ENCODE assay signal across 17 cellular contexts in genomic region chr2:11388262-11389047, GRCh38. TPM values are rescaled to one million over a fixed set of nuclear protein-coding genes. Genes with fewer than 3 reads are reported as not detected.
DNase-seq lines count a peak whose midpoint lies in the region; ATAC-seq and TF ChIP-seq lines count a peak whose summit lies in the region.
"Had no signal": no experiment of that assay in that cellular context is flagged by ENCODE, and none has a peak within 500 bp of the region (broad histone marks: within the 10 kb centered on the region; RNA-seq: fewer than 3 reads in every experiment).

No MANE protein-coding gene starts in this region.

- no peaks in the 10 kb centered on the region for H3K36me3 ChIP-seq in Loucy (ENCODE audit: insufficient read depth, low read length)
- H3K36me3 ChIP-seq in esophagus muscularis mucosa = no peaks in the 10 kb centered on the region
- no peaks in the 10 kb centered on the region for H3K36me3 ChIP-seq in neural progenitor cell
- no peaks in the 10 kb centered on the region for H3K36me3 ChIP-seq in adrenal gland (replicated peaks in 1 of 2)

- TF ChIP-seq CTCF in Loucy (conservative IDR thresholded peaks at IDR 0.05; ENCODE audit: low read length) = no peak
- TF ChIP-seq CTCF in esophagus muscularis mucosa (IDR thresholded peaks at IDR 0.05) = no peak
- no peak for TF ChIP-seq CTCF in neural progenitor cell (IDR thresholded peaks at IDR 0.05)
- TF ChIP-seq CTCF in adrenal gland (IDR thresholded peaks at IDR 0.05) = no peak

- H3K27me3 ChIP-seq in Loucy (ENCODE audit: insufficient read depth, low read length, poor library complexity, severe bottlenecking) = no peaks in the 10 kb centered on the region
- no peaks in the 10 kb centered on the region for H3K27me3 ChIP-seq in esophagus muscularis mucosa
- H3K27me3 ChIP-seq in neural progenitor cell = no peaks in the 10 kb centered on the region
- no peaks in the 10 kb centered on the region for H3K27me3 ChIP-seq in adrenal gland

- no peak for TF ChIP-seq EP300 in esophagus muscularis mucosa (IDR thresholded peaks at IDR 0.05)

- no peaks in the 10 kb centered on the region for H3K9me2 ChIP-seq in Loucy (replicated peaks; ENCODE audit: low read depth, low read length)

- H3K4me3 Mint-ChIP-seq in neural progenitor cell = no peak overlapping the region
- H3K4me3 Mint-ChIP-seq: activated T-cell treated with anti-CD3 and anti-CD28 coated beads, Interleukin-2, amount 50 U/mL, for 4 hours; T-helper 1 cell treated with Interleukin-12 subunit alpha and Interleukin-12 subunit beta and Interleukin-4 antibody, amounts not matched to agents 30 μg/mL and 1 μg/mL, for 36 hours had no signal

- peak; percentile 8 for DNase-seq in DMS53 treated with DMSO at 0.1 percent for 48 hours (lab: John Stamatoyannopoulos, UW; ENCODE audit: unreplicated experiment)
- DNase-seq in esophagus muscularis mucosa (ENCODE audit: extremely low spot score) = no peak
- DNase-seq in neural progenitor cell (ENCODE audit: low spot score) = no peak
- DNase-seq in adrenal gland = no peak
- DNase-seq in NCI-H2227 treated with DMSO at 0.1 percent for 48 hours (lab: John Stamatoyannopoulos, UW) = no peak
- no peak for DNase-seq in islet precursor cell
- DNase-seq: activated CD4-positive, alpha-beta T cell treated with anti-CD3 and anti-CD28 coated beads for 48 hours; activated T-cell treated with anti-CD3 and anti-CD28 coated beads, Interleukin-2, amount 50 U/mL, for 4 hours; AML-193; dermis blood vessel endothelial cell; left ventricle myocardium superior; NCI-H526; nucleus accumbens had no signal

- no peaks in the 10 kb centered on the region for H3K79me2 ChIP-seq in Loucy (ENCODE audit: insufficient read depth, low read length)
- no peaks in the 10 kb centered on the region for H3K79me2 ChIP-seq in neural progenitor cell (ENCODE audit: low read depth)

- H3K4me3 ChIP-seq in Loucy (ENCODE audit: low read length, poor library complexity, severe bottlenecking) = peak overlapping the region; percentile 46
- H3K4me3 ChIP-seq in esophagus muscularis mucosa = no peak overlapping the region
- H3K4me3 ChIP-seq in neural progenitor cell = no peak overlapping the region
- no peak overlapping the region for H3K4me3 ChIP-seq in adrenal gland

- H3K27ac Mint-ChIP-seq in neural progenitor cell = peak overlapping the region; percentile 93
- H3K27ac Mint-ChIP-seq: T-helper 1 cell treated with Interleukin-12 subunit alpha and Interleukin-12 subunit beta and Interleukin-4 antibody, amounts not matched to agents 30 μg/mL and 1 μg/mL, for 36 hours had no signal

- H4K20me1 ChIP-seq in Loucy (ENCODE audit: insufficient read depth, low read length, poor library complexity, severe bottlenecking) = no peaks in the 10 kb centered on the region
- H4K20me1 ChIP-seq in neural progenitor cell (ENCODE audit: low read depth) = no peaks in the 10 kb centered on the region

- no peak for ATAC-seq in GM18519 (IDR thresholded peaks at IDR 0.05; ENCODE audit: low FRiP score, unreplicated experiment)
- ATAC-seq: activated T-cell treated with anti-CD3 and anti-CD28 coated beads, Interleukin-2, amount 50 U/mL, for 4 hours; left ventricle myocardium superior had no signal

- TF ChIP-seq POLR2A in esophagus muscularis mucosa (IDR thresholded peaks at IDR 0.05; ENCODE audit: low read depth) = no peak
- TF ChIP-seq POLR2A in adrenal gland (IDR thresholded peaks at IDR 0.05) = no peak

- H3K27ac ChIP-seq in esophagus muscularis mucosa (replicated peaks in 1 of 4) (peak overlapping the region; percentile 18 to 60 (median 59)), neural progenitor cell (no peak overlapping the region), adrenal gland (no peak overlapping the region)
- H3K27ac ChIP-seq: RWPE1 had no signal

- H3K9me3 Mint-ChIP-seq in neural progenitor cell = no peaks in the 10 kb centered on the region
- H3K9me3 Mint-ChIP-seq: activated T-cell treated with anti-CD3 and anti-CD28 coated beads, Interleukin-2, amount 50 U/mL, for 4 hours; T-helper 1 cell treated with Interleukin-12 subunit alpha and Interleukin-12 subunit beta and Interleukin-4 antibody, amounts not matched to agents 30 μg/mL and 1 μg/mL, for 36 hours had no signal

- H3K4me1 Mint-ChIP-seq in neural progenitor cell = peaks cover 55% of the 10 kb centered on the region

- H3K9ac ChIP-seq in Loucy (ENCODE audit: low read depth, low read length, poor library complexity, severe bottlenecking) (peak overlapping the region; percentile 79), neural progenitor cell (no peak overlapping the region)

- intact Hi-C loops in esophagus muscularis mucosa (cut with DNase I) (no loop called here), adrenal gland (cut with DNase I) (no loop called here)

- WGBS in esophagus muscularis mucosa = 60% methylated on average over 8 of the region's 8 CpGs
- WGBS in adrenal gland, 4 donors = 57 to 66% (median 65%) methylated on average over 6 to 8 of the region's 8 CpGs

- H3K27me3 Mint-ChIP-seq in neural progenitor cell (ENCODE audit: insufficient read depth, low read depth) = peaks cover 11% of the 10 kb centered on the region

- H3K9me3 ChIP-seq in Loucy (ENCODE audit: insufficient read depth, low read depth, low read length) (no peaks in the 10 kb centered on the region), esophagus muscularis mucosa (no peaks in the 10 kb centered on the region), neural progenitor cell (ENCODE audit: low read depth) (no peaks in the 10 kb centered on the region), adrenal gland (replicated peaks in 1 of 3) (no peaks in the 10 kb centered on the region)

- H3F3A ChIP-seq in Loucy (ENCODE audit: low read depth) (peaks cover 9% of the 10 kb centered on the region; the same call in 1 of the 2 replicates), neural progenitor cell (ENCODE audit: low read depth) (no peaks in the 10 kb centered on the region)

- H3K4me2 ChIP-seq in Loucy (ENCODE audit: low read depth, low read length, poor library complexity, severe bottlenecking) (peak overlapping the region; percentile 69), neural progenitor cell (no peak overlapping the region)

- peaks cover 56% of the 10 kb centered on the region for H3K4me1 ChIP-seq in Loucy (ENCODE audit: insufficient read depth, low read length, poor library complexity, severe bottlenecking)
- peaks cover 26 to 68% (median 60%) of the 10 kb centered on the region in 4 donors for H3K4me1 ChIP-seq in esophagus muscularis mucosa
- H3K4me1 ChIP-seq in neural progenitor cell = peaks cover 12% of the 10 kb centered on the region
- no peaks in the 10 kb centered on the region for H3K4me1 ChIP-seq in adrenal gland (replicated peaks in 1 of 2)

- H2AFZ ChIP-seq in Loucy (ENCODE audit: low read length) (no peak overlapping the region), neural progenitor cell (replicated peaks) (no peak overlapping the region)

- H3K36me3 Mint-ChIP-seq in neural progenitor cell = no peaks in the 10 kb centered on the region

RNA-seq across cellular contexts. Expression of gene ROCK2, which starts 44.0 kb away (rescaled TPM):
- total RNA-seq in esophagus muscularis mucosa (100 to 1,000 TPM in 2 of 4 donors, 10 to 100 TPM in 2; 90.0 to 119 (median 101) TPM), neural progenitor cell (ENCODE audit: low replicate concordance) (22.3 and 36.1 TPM in 2 replicates), adrenal gland (10 to 100 TPM; 23.9 to 46.6 (median 28.7) TPM)
- 10 to 100 TPM in 1 of 3 donors, 1 to 10 TPM in 2; 5.0 to 23.0 (median 7.6) TPM for polyA plus RNA-seq in adrenal gland

Comparison
In these comparisons a context has a peak if more than half of its experiments do, and no peak if none do; other contexts are left out.
1. H3K27ac ChIP-seq: peak in esophagus muscularis mucosa (4 of 4); none in neural progenitor cell (single experiment) and adrenal gland (0 of 5).